15 cellular contexts compared by ENCODE assay signal in the genomic region with DNA sequence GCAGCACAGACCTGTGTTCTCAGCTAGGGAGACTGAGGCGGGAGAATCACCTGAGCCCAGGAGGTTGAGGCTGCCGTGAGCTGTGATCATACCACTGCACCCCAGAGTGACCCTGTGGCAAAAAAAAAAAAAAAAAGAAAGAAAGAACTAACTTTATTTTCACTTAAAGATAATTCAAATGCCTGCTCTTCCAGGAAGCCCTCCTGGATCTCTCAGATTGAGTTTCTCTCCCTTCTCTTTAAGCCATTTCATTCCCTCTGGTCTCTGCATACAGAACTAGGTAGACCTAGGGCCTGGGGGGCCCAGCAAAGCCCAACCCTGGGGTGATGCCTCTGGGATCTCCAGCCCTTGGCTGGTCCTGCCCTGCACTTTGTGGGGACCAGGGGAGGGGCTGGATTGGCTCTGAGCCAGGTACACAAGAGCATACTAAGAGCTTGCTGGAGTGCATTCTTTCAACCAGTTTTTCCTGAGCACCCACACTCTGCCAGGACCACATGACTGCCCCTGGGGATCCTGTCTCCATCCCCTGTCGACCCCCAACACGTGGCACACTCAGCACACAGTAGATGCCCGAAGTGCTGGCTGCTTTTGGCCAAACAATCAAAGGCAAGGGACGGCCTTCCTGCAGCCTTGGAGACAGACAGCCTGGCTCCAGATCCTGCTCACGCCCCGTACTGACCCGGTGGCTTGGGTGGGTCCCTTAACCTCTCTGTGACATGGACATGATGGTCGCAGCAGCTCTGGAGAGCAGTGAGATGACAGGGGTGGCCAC. TPM values are rescaled to one million over a fixed set of nuclear protein-coding genes. Genes with fewer than 3 reads are reported as not detected.
DNase-seq lines count a peak whose midpoint lies in the region; ATAC-seq and TF ChIP-seq lines count a peak whose summit lies in the region.
"Had no signal": no experiment of that assay in that cellular context is flagged by ENCODE, and none has a peak within 500 bp of the region (broad histone marks: within the 10 kb centered on the region; RNA-seq: fewer than 3 reads in every experiment).

No MANE protein-coding gene starts in this region.

- 22 to 23% methylated on average over 10 of the region's 10 CpGs for WGBS in heart right ventricle, 2 donors
- 24 to 38% (median 25%) methylated on average over 10 of the region's 10 CpGs for WGBS in psoas muscle, 3 donors

- H3K27ac ChIP-seq in BLaER1 (no peak overlapping the region), VCaP (peak overlapping the region; percentile 30; the same call in 1 of the 2 replicates), heart right ventricle (peak overlapping the region; percentile 76 to 97 (median 90)), psoas muscle (peak overlapping the region; percentile 73)
- H3K27ac ChIP-seq: SK-N-MC had no signal

- H3K9me3 ChIP-seq in BLaER1 (no peaks in the 10 kb centered on the region), heart right ventricle (no peaks in the 10 kb centered on the region), psoas muscle (no peaks in the 10 kb centered on the region)

- TF ChIP-seq CTCF in VCaP (conservative IDR thresholded peaks at IDR 0.05) (no peak), heart right ventricle (IDR thresholded peaks at IDR 0.05) (no peak), psoas muscle (IDR thresholded peaks at IDR 0.05) (no peak)

- H3K4me1 ChIP-seq in BLaER1 (peaks cover 49% of the 10 kb centered on the region), heart right ventricle (peaks cover 8 to 98% (median 72%) of the 10 kb centered on the region in 9 donors), psoas muscle (peaks cover 63% of the 10 kb centered on the region)

- H3K4me2 ChIP-seq in BLaER1 = peak overlapping the region; percentile 84

- peak; percentile 57 to 77 for DNase-seq in heart right ventricle
- no peak for DNase-seq in psoas muscle
- no peak for DNase-seq in globus pallidus (ENCODE audit: low spot score)
- no peak for DNase-seq in putamen (ENCODE audit: low spot score)
- DNase-seq: activated CD4-positive, alpha-beta T cell treated with anti-CD3 and anti-CD28 coated beads for 36 hours; activated naive CD4-positive, alpha-beta T cell; AML-193; natural killer cell; stimulated activated naive CD4-positive, alpha-beta T cell had no signal

- ATAC-seq in heart right ventricle (peak; percentile 18 to 68 (median 50)), psoas muscle (no peak), GM19328 (IDR thresholded peaks at IDR 0.05; ENCODE audit: unreplicated experiment) (no peak), GM21786 (IDR thresholded peaks at IDR 0.05; ENCODE audit: unreplicated experiment) (no peak)
- ATAC-seq: activated CD4-positive, alpha-beta T cell treated with anti-CD3 and anti-CD28 coated beads for 36 hours had no signal

- intact Hi-C loops in heart right ventricle (cut with DNase I) (loop anchor here in 4 of 10 donors (2.0 to 10.0 kb wide), 3 partner anchors 56 to 58 kb away; partner anchors contain the start of gene EML1 (in 4 of the 4)), psoas muscle (cut with DNase I) (no loop called here)

- H4K20me1 ChIP-seq in BLaER1 = no peaks in the 10 kb centered on the region

- H3K36me3 ChIP-seq in BLaER1 = no peaks in the 10 kb centered on the region
- H3K36me3 ChIP-seq in heart right ventricle = no peaks in the 10 kb centered on the region
- H3K36me3 ChIP-seq in psoas muscle (ENCODE audit: insufficient read depth in 1 of 2, low read depth in 1 of 2) = no peaks in the 10 kb centered on the region

- H3K9ac ChIP-seq in BLaER1 = no peak overlapping the region

- peaks cover 36% of the 10 kb centered on the region for H3K27me3 ChIP-seq in BLaER1
- peaks cover 0 to 18% (median 0%) of the 10 kb centered on the region in 7 donors for H3K27me3 ChIP-seq in heart right ventricle
- no peaks in the 10 kb centered on the region for H3K27me3 ChIP-seq in psoas muscle (ENCODE audit: insufficient read depth in 3 of 3, low read length in 2 of 3)

- no peak overlapping the region for H3K4me3 ChIP-seq in BLaER1
- H3K4me3 ChIP-seq in heart right ventricle = peak overlapping the region in 9 of 10 donors; percentile 53 to 73 (median 62)
- H3K4me3 ChIP-seq in psoas muscle = peak overlapping the region; percentile 71
- H3K4me3 ChIP-seq: SK-N-MC had no signal

RNA-seq across cellular contexts. Expression of gene CYP46A1, which starts 52.7 kb away (rescaled TPM):
- total RNA-seq in heart right ventricle (1 to 10 TPM; 2.0 to 6.1 (median 3.9) TPM), psoas muscle (1 to 10 TPM in 1 of 4 donors, under 1 TPM in 3; 0.50 to 1.5 (median 0.83) TPM)
- polyA plus RNA-seq in heart right ventricle (1 to 10 TPM; 1.5 to 2.3 TPM), psoas muscle (under 1 TPM; 0.09 to 0.35 (median 0.26) TPM)
- polyA plus RNA-seq: IgD-negative memory B cell had no signal

RNA-seq across cellular contexts. Expression of gene EML1, which starts 56.4 kb away (rescaled TPM):
- 10 to 100 TPM; 28.6 to 49.2 (median 36.3) TPM for total RNA-seq in heart right ventricle
- polyA plus RNA-seq in heart right ventricle = 10 to 100 TPM in 1 of 2 donors, 1 to 10 TPM in 1; 9.1 to 11.0 TPM
- 10 to 100 TPM in 2 of 4 donors, 1 to 10 TPM in 2; 6.9 to 40.4 (median 11.5) TPM for total RNA-seq in psoas muscle
- 10 to 100 TPM in 1 of 3 donors, 1 to 10 TPM in 2; 3.1 to 11.2 (median 3.4) TPM for polyA plus RNA-seq in psoas muscle
- total RNA-seq: natural killer cell had no signal
- polyA plus RNA-seq: IgD-negative memory B cell had no signal

Comparison
In these comparisons a context has a peak if more than half of its experiments do, and no peak if none do; other contexts are left out.
1. ATAC-seq: peak in heart right ventricle (8 of 8); none in psoas muscle (0 of 4), GM19328 (single experiment) and GM21786 (single experiment).
2. DNase-seq: peak in heart right ventricle (2 of 2); none in psoas muscle (0 of 2), globus pallidus (single experiment) and putamen (single experiment).